In genomic region chr15:96290679-96291078, GRCh38 we compare ENCODE assay signal across 2 cellular contexts.
TF ChIP-seq lines count a peak whose summit lies in the region.

No MANE protein-coding gene starts in this region.

TF ChIP-seq in GM23338, 12 proteins besides CTCF, POLR2A, EP300 and RAD21:
- TF ChIP-seq, protein P1, sequence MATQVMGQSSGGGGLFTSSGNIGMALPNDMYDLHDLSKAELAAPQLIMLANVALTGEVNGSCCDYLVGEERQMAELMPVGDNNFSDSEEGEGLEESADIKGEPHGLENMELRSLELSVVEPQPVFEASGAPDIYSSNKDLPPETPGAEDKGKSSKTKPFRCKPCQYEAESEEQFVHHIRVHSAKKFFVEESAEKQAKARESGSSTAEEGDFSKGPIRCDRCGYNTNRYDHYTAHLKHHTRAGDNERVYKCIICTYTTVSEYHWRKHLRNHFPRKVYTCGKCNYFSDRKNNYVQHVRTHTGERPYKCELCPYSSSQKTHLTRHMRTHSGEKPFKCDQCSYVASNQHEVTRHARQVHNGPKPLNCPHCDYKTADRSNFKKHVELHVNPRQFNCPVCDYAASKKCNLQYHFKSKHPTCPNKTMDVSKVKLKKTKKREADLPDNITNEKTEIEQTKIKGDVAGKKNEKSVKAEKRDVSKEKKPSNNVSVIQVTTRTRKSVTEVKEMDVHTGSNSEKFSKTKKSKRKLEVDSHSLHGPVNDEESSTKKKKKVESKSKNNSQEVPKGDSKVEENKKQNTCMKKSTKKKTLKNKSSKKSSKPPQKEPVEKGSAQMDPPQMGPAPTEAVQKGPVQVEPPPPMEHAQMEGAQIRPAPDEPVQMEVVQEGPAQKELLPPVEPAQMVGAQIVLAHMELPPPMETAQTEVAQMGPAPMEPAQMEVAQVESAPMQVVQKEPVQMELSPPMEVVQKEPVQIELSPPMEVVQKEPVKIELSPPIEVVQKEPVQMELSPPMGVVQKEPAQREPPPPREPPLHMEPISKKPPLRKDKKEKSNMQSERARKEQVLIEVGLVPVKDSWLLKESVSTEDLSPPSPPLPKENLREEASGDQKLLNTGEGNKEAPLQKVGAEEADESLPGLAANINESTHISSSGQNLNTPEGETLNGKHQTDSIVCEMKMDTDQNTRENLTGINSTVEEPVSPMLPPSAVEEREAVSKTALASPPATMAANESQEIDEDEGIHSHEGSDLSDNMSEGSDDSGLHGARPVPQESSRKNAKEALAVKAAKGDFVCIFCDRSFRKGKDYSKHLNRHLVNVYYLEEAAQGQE (IDR thresholded peaks at IDR 0.05; ENCODE audit: unreplicated experiment), result no peak
- no peak for TF ChIP-seq EZH2phosphoT487 (IDR thresholded peaks at IDR 0.05; ENCODE audit: unreplicated experiment)
- TF ChIP-seq STAT1 (IDR thresholded peaks at IDR 0.05; ENCODE audit: unreplicated experiment), result no peak
- TF ChIP-seq CREB1 (CRISPR knock-in tag; IDR thresholded peaks at IDR 0.05; ENCODE audit: low read depth), result no peak

TF ChIP-seq in WTC11, 78 proteins besides CTCF, POLR2A, EP300 and RAD21 (continued from another document):
- TF ChIP-seq, protein P2, sequence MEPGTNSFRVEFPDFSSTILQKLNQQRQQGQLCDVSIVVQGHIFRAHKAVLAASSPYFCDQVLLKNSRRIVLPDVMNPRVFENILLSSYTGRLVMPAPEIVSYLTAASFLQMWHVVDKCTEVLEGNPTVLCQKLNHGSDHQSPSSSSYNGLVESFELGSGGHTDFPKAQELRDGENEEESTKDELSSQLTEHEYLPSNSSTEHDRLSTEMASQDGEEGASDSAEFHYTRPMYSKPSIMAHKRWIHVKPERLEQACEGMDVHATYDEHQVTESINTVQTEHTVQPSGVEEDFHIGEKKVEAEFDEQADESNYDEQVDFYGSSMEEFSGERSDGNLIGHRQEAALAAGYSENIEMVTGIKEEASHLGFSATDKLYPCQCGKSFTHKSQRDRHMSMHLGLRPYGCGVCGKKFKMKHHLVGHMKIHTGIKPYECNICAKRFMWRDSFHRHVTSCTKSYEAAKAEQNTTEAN (CRISPR knock-in tag; IDR thresholded peaks at IDR 0.05), result no peak
- TF ChIP-seq NFATC4 (CRISPR knock-in tag; IDR thresholded peaks at IDR 0.05), result no peak
- TF ChIP-seq, protein P3, sequence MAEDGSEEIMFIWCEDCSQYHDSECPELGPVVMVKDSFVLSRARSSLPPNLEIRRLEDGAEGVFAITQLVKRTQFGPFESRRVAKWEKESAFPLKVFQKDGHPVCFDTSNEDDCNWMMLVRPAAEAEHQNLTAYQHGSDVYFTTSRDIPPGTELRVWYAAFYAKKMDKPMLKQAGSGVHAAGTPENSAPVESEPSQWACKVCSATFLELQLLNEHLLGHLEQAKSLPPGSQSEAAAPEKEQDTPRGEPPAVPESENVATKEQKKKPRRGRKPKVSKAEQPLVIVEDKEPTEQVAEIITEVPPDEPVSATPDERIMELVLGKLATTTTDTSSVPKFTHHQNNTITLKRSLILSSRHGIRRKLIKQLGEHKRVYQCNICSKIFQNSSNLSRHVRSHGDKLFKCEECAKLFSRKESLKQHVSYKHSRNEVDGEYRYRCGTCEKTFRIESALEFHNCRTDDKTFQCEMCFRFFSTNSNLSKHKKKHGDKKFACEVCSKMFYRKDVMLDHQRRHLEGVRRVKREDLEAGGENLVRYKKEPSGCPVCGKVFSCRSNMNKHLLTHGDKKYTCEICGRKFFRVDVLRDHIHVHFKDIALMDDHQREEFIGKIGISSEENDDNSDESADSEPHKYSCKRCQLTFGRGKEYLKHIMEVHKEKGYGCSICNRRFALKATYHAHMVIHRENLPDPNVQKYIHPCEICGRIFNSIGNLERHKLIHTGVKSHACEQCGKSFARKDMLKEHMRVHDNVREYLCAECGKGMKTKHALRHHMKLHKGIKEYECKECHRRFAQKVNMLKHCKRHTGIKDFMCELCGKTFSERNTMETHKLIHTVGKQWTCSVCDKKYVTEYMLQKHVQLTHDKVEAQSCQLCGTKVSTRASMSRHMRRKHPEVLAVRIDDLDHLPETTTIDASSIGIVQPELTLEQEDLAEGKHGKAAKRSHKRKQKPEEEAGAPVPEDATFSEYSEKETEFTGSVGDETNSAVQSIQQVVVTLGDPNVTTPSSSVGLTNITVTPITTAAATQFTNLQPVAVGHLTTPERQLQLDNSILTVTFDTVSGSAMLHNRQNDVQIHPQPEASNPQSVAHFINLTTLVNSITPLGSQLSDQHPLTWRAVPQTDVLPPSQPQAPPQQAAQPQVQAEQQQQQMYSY (CRISPR knock-in tag; IDR thresholded peaks at IDR 0.05), result no peak
- no peak for TF ChIP-seq TP53 (CRISPR knock-in tag; IDR thresholded peaks at IDR 0.05)
- TF ChIP-seq USF2 (CRISPR knock-in tag; IDR thresholded peaks at IDR 0.05), result no peak
- TF ChIP-seq SP1 (CRISPR knock-in tag; conservative IDR thresholded peaks at IDR 0.05), result no peak
- TF ChIP-seq HMGXB4 (CRISPR knock-in tag; IDR thresholded peaks at IDR 0.05), result no peak
- TF ChIP-seq E2F5 (CRISPR knock-in tag; IDR thresholded peaks at IDR 0.05), result no peak
- TF ChIP-seq AR (CRISPR knock-in tag; IDR thresholded peaks at IDR 0.05), result no peak
- TF ChIP-seq ZNF219 (CRISPR knock-in tag; IDR thresholded peaks at IDR 0.05; ENCODE audit: borderline replicate concordance), result no peak
- TF ChIP-seq GTF2I (CRISPR knock-in tag; conservative IDR thresholded peaks at IDR 0.05), result no peak
- no peak for TF ChIP-seq NFE2L1 (CRISPR knock-in tag; IDR thresholded peaks at IDR 0.05)
- no peak for TF ChIP-seq AFF4 (CRISPR knock-in tag; IDR thresholded peaks at IDR 0.05; ENCODE audit: borderline replicate concordance)
- TF ChIP-seq, protein P4, sequence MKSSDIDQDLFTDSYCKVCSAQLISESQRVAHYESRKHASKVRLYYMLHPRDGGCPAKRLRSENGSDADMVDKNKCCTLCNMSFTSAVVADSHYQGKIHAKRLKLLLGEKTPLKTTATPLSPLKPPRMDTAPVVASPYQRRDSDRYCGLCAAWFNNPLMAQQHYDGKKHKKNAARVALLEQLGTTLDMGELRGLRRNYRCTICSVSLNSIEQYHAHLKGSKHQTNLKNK (CRISPR knock-in tag; IDR thresholded peaks at IDR 0.05), result no peak
- TF ChIP-seq ZNF317 (CRISPR knock-in tag; IDR thresholded peaks at IDR 0.05; ENCODE audit: borderline replicate concordance, low read depth), result no peak
